In genomic region chr7:151315038-151315655, GRCh38 we compare ENCODE assay signal across 8 cellular contexts. TPM values are rescaled to one million over a fixed set of nuclear protein-coding genes. Genes with fewer than 3 reads are reported as not detected.
DNase-seq lines count a peak whose midpoint lies in the region; ATAC-seq and TF ChIP-seq lines count a peak whose summit lies in the region.

No MANE protein-coding gene starts in this region.

- 20% methylated on average over 13 of the region's 13 CpGs for WGBS in lung, 2 donors

- H3K27me3 ChIP-seq in dorsolateral prefrontal cortex (no peaks in the 10 kb centered on the region), lung (ENCODE audit: control insufficient read depth, insufficient read depth) (no peaks in the 10 kb centered on the region)

- peak; percentile 33 for DNase-seq in DMS153 treated with DMSO at 0.1 percent for 48 hours (lab: John Stamatoyannopoulos, UW; ENCODE audit: unreplicated experiment)
- DNase-seq in NCI-H460 (ENCODE audit: extremely low read depth, low read depth) = peak; percentile 54
- DNase-seq in activated CD4-positive, alpha-beta T cell treated with anti-CD3 and anti-CD28 coated beads, Interleukin-2, amount 50 U/mL, for 4 hours = peak; percentile 67 to 68
- peak; percentile 33 to 80 (median 63) for DNase-seq in dorsolateral prefrontal cortex
- peak; percentile 80 for DNase-seq in lung (ENCODE audit: low spot score)
- peak; percentile 29 to 59 for DNase-seq in stimulated activated CD8-positive, alpha-beta memory T cell treated with anti-CD3 and anti-CD28 coated beads, Interleukin-15, amount 100 ng/mL, for 4 hours (ENCODE audit: low read depth in 2 of 2)
- DNase-seq in mesenteric fat pad (ENCODE audit: low spot score) = no peak

- peaks cover 3 to 10% of the 10 kb centered on the region in 2 donors for H3K9me3 ChIP-seq in lung (ENCODE audit: control insufficient read depth in 2 of 2, insufficient read depth in 1 of 2, low read length in 1 of 2)

- intact Hi-C loops in dorsolateral prefrontal cortex (cut with DNase I) = loop anchor here (1.0 to 5.0 kb wide), 3 partner anchors 35 to 442 kb away; no protein-coding TSS in a partner anchor

- TF ChIP-seq CTCF in dorsolateral prefrontal cortex (IDR thresholded peaks at IDR 0.05 in 54 of 56, conservative IDR thresholded peaks at IDR 0.05 in 2 of 56; ENCODE audit: low read depth in 1 of 56, partially characterized antibody in 56 of 56) = peak; percentile 70 to 96 (median 90)
- TF ChIP-seq CTCF in lung (IDR thresholded peaks at IDR 0.05; ENCODE audit: control extremely low read depth, extremely low read depth) = peak; percentile 79

- no peak overlapping the region for H3K27ac ChIP-seq in dorsolateral prefrontal cortex
- H3K27ac ChIP-seq in lung (ENCODE audit: low read depth in 1 of 2, low read length in 1 of 2) = no peak overlapping the region

- H3K4me1 ChIP-seq in lung (ENCODE audit: control insufficient read depth in 2 of 2, insufficient read depth in 2 of 2, low read length in 2 of 2) = no peaks in the 10 kb centered on the region

- H3K4me3 ChIP-seq in dorsolateral prefrontal cortex (peak overlapping the region in 12 of 59 donors; percentile 3 to 35 (median 16)), lung (no peak overlapping the region)

- H3K36me3 ChIP-seq in lung (ENCODE audit: control insufficient read depth in 2 of 2, insufficient read depth in 2 of 2, low read length in 2 of 2) = no peaks in the 10 kb centered on the region

- ATAC-seq in HG02571 (IDR thresholded peaks at IDR 0.05; ENCODE audit: unreplicated experiment) (peak; percentile 56), lung (ENCODE audit: insufficient read depth, low FRiP score) (peak; percentile 82)

RNA-seq across cellular contexts. Expression of gene NUB1, which starts 26.5 kb away (rescaled TPM):
- 74.6 and 83.1 TPM in 2 replicates for total RNA-seq in NCI-H460 (2014; rRNA removed; shearing (Covaris generic))
- 38.6 TPM in 2 replicates for polyA plus RNA-seq in NCI-H460 (2014; cell fraction: nucleus; rRNA removed)
- 10 to 100 TPM; 34.9 to 62.3 (median 46.5) TPM for total RNA-seq in dorsolateral prefrontal cortex
- 10 to 100 TPM; 39.1 to 47.4 TPM for total RNA-seq in lung
- 10 to 100 TPM; 22.6 to 30.1 TPM for polyA plus RNA-seq in lung
- total RNA-seq in mesenteric fat pad = 59.2 TPM
